ENCODE assay signal across 1 cellular context in the genomic region with DNA sequence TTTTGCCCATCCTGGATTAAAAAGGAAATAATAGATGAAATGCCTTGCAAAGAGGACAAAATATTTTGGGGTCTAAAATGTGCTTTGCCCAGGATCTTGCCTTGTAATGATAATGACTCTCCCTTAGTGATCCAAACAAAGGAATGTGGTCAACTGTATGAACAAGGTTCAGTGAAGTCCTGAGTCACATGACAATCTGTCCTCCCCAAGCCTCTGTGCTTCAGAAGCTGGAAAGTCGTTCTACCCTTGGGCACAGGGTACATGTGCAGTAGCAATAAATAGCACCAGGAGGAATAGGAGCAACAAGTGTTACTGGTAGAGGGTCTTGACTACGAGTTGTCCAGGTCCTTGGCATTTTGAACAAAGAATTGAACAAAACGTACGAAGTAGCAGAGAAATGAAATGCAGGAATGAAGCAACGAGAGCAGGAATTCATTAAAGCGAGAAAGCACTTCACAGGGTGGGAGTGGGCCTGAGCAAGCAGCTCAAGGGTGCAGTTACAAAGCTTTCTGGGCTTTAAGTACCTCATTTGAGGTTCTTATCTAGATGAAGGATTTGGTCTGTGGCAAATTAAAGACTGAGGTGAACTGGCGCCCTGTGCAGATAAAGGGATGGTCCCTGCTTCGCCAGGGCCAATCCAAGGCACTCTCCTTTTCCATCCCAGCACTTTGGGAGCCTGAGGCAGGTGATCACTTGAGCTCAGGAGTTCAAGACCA.
A peak's percentile ranks its signal among the peaks of the same experiment; 100 is the strongest.
TF ChIP-seq lines count a peak whose summit lies in the region.

No MANE protein-coding gene starts in this region.

TF ChIP-seq in K562, 482 proteins besides CTCF, POLR2A, EP300 and RAD21 (continued from another document):
- TF ChIP-seq, protein P1, sequence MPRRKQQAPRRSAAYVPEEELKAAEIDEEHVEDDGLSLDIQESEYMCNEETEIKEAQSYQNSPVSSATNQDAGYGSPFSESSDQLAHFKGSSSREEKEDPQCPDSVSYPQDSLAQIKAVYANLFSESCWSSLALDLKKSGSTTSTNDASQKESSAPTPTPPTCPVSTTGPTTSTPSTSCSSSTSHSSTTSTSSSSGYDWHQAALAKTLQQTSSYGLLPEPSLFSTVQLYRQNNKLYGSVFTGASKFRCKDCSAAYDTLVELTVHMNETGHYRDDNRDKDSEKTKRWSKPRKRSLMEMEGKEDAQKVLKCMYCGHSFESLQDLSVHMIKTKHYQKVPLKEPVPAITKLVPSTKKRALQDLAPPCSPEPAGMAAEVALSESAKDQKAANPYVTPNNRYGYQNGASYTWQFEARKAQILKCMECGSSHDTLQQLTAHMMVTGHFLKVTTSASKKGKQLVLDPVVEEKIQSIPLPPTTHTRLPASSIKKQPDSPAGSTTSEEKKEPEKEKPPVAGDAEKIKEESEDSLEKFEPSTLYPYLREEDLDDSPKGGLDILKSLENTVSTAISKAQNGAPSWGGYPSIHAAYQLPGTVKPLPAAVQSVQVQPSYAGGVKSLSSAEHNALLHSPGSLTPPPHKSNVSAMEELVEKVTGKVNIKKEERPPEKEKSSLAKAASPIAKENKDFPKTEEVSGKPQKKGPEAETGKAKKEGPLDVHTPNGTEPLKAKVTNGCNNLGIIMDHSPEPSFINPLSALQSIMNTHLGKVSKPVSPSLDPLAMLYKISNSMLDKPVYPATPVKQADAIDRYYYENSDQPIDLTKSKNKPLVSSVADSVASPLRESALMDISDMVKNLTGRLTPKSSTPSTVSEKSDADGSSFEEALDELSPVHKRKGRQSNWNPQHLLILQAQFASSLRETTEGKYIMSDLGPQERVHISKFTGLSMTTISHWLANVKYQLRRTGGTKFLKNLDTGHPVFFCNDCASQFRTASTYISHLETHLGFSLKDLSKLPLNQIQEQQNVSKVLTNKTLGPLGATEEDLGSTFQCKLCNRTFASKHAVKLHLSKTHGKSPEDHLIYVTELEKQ (CRISPR knock-in tag; IDR thresholded peaks at IDR 0.05): no peak
- TF ChIP-seq, protein P2, sequence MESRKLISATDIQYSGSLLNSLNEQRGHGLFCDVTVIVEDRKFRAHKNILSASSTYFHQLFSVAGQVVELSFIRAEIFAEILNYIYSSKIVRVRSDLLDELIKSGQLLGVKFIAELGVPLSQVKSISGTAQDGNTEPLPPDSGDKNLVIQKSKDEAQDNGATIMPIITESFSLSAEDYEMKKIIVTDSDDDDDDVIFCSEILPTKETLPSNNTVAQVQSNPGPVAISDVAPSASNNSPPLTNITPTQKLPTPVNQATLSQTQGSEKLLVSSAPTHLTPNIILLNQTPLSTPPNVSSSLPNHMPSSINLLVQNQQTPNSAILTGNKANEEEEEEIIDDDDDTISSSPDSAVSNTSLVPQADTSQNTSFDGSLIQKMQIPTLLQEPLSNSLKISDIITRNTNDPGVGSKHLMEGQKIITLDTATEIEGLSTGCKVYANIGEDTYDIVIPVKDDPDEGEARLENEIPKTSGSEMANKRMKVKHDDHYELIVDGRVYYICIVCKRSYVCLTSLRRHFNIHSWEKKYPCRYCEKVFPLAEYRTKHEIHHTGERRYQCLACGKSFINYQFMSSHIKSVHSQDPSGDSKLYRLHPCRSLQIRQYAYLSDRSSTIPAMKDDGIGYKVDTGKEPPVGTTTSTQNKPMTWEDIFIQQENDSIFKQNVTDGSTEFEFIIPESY (CRISPR knock-in tag; IDR thresholded peaks at IDR 0.05): peak; percentile 21; the same call in 1 of the 2 replicates
- TF ChIP-seq, protein P3, sequence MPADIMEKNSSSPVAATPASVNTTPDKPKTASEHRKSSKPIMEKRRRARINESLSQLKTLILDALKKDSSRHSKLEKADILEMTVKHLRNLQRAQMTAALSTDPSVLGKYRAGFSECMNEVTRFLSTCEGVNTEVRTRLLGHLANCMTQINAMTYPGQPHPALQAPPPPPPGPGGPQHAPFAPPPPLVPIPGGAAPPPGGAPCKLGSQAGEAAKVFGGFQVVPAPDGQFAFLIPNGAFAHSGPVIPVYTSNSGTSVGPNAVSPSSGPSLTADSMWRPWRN (IDR thresholded peaks at IDR 0.05; ENCODE audit: low read depth): 0 out of 2 replicates have a peak, but pooled peaks have one; percentile 30
- TF ChIP-seq TOE1 (IDR thresholded peaks at IDR 0.05; ENCODE audit: borderline replicate concordance) (peak; percentile 74), TOE1 (CRISPR knock-in tag; IDR thresholded peaks at IDR 0.05; ENCODE audit: borderline replicate concordance, low read depth) (no peak), ZNF507 (tag; conservative IDR thresholded peaks at IDR 0.05) (no peak), FOSL1 (tag; conservative IDR thresholded peaks at IDR 0.05) (peak; percentile 24; the same call in 1 of the 2 replicates), MAFK (IDR thresholded peaks at IDR 0.05; ENCODE audit: low read length) (no peak), SMARCE1 (IDR thresholded peaks at IDR 0.05) (0 out of 2 replicates have a peak, but pooled peaks have one; percentile 27), FOXJ3 (CRISPR knock-in tag; IDR thresholded peaks at IDR 0.05) (no peak)
- TF ChIP-seq, protein P4, sequence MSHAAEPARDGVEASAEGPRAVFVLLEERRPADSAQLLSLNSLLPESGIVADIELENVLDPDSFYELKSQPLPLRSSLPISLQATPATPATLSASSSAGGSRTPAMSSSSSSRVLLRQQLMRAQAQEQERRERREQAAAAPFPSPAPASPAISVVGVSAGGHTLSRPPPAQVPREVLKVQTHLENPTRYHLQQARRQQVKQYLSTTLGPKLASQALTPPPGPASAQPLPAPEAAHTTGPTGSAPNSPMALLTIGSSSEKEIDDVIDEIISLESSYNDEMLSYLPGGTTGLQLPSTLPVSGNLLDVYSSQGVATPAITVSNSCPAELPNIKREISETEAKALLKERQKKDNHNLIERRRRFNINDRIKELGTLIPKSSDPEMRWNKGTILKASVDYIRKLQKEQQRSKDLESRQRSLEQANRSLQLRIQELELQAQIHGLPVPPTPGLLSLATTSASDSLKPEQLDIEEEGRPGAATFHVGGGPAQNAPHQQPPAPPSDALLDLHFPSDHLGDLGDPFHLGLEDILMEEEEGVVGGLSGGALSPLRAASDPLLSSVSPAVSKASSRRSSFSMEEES (CRISPR knock-in tag; IDR thresholded peaks at IDR 0.05): peak; percentile 83
- TF ChIP-seq, protein P5, sequence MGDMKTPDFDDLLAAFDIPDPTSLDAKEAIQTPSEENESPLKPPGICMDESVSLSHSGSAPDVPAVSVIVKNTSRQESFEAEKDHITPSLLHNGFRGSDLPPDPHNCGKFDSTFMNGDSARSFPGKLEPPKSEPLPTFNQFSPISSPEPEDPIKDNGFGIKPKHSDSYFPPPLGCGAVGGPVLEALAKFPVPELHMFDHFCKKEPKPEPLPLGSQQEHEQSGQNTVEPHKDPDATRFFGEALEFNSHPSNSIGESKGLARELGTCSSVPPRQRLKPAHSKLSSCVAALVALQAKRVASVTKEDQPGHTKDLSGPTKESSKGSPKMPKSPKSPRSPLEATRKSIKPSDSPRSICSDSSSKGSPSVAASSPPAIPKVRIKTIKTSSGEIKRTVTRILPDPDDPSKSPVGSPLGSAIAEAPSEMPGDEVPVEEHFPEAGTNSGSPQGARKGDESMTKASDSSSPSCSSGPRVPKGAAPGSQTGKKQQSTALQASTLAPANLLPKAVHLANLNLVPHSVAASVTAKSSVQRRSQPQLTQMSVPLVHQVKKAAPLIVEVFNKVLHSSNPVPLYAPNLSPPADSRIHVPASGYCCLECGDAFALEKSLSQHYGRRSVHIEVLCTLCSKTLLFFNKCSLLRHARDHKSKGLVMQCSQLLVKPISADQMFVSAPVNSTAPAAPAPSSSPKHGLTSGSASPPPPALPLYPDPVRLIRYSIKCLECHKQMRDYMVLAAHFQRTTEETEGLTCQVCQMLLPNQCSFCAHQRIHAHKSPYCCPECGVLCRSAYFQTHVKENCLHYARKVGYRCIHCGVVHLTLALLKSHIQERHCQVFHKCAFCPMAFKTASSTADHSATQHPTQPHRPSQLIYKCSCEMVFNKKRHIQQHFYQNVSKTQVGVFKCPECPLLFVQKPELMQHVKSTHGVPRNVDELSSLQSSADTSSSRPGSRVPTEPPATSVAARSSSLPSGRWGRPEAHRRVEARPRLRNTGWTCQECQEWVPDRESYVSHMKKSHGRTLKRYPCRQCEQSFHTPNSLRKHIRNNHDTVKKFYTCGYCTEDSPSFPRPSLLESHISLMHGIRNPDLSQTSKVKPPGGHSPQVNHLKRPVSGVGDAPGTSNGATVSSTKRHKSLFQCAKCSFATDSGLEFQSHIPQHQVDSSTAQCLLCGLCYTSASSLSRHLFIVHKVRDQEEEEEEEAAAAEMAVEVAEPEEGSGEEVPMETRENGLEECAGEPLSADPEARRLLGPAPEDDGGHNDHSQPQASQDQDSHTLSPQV (IDR thresholded peaks at IDR 0.05): 0 out of 2 replicates have a peak, but pooled peaks have one; percentile 44
